ENCODE assay signal across 14 cellular contexts in the genomic region with DNA sequence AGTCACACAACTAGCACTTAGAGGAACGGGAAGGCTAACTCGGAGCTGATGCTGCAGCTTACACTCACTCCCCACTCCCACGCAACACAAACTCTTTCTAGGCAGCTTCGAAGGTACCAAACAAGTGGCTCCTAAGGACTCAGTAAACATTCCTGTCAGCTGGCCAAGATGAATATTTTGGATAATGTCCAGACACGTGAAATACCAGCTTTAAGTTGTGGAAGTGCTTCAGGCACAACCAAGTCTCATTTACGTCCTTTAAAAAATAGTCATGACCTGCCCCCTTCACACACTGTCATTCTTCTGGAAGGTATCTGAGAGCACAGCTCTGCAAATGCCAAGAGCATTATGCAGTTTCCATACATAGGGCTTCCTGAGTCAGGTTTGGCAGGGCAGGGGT.
DNase-seq lines count a peak whose midpoint lies in the region; ATAC-seq lines count a peak whose summit lies in the region.
"Had no signal": no experiment of that assay in that cellular context is flagged by ENCODE, and none has a peak within 500 bp of the region (broad histone marks: within the 10 kb centered on the region; RNA-seq: fewer than 3 reads in every experiment).

No MANE protein-coding gene starts in this region.

- H3K36me3 ChIP-seq in mesenchymal stem cell (ENCODE audit: control insufficient read depth in 1 of 2, insufficient read depth in 2 of 2, low read depth in 1 of 2, low read length in 2 of 2) = no peaks in the 10 kb centered on the region

- peak; percentile 61 for ATAC-seq in activated CD4-positive, alpha-beta T cell treated with anti-CD3 and anti-CD28 coated beads for 36 hours
- ATAC-seq in HG02571 (IDR thresholded peaks at IDR 0.05; ENCODE audit: unreplicated experiment) (no peak), GM21786 (IDR thresholded peaks at IDR 0.05; ENCODE audit: unreplicated experiment) (no peak), HG02870 (IDR thresholded peaks at IDR 0.05; ENCODE audit: unreplicated experiment) (no peak)

- no peak overlapping the region for H3K4me2 ChIP-seq in mesenchymal stem cell (ENCODE audit: low read length, poor library complexity, severe bottlenecking)
- H3K4me2 ChIP-seq: KMS-11 had no signal

- H3K4me1 Mint-ChIP-seq in activated CD4-positive, alpha-beta T cell treated with anti-CD3 and anti-CD28 coated beads for 36 hours = peaks cover 89% of the 10 kb centered on the region
- peaks cover 60% of the 10 kb centered on the region for H3K4me1 Mint-ChIP-seq in activated CD4-positive, alpha-beta memory T cell treated with anti-CD3 and anti-CD28 coated beads, Interleukin-2, amount 10 ng/mL, durations not matched to agents 7 days and 5 days

- peaks cover 10% of the 10 kb centered on the region for H3K9me3 Mint-ChIP-seq in activated CD4-positive, alpha-beta T cell treated with anti-CD3 and anti-CD28 coated beads for 36 hours (ENCODE audit: low read depth)
- peaks cover 15% of the 10 kb centered on the region for H3K9me3 Mint-ChIP-seq in activated CD4-positive, alpha-beta memory T cell treated with anti-CD3 and anti-CD28 coated beads, Interleukin-2, amount 10 ng/mL, durations not matched to agents 7 days and 5 days

- H4K8ac ChIP-seq in mesenchymal stem cell (ENCODE audit: low read length) = no peak overlapping the region

- no peak overlapping the region for H4K91ac ChIP-seq in mesenchymal stem cell (ENCODE audit: low read length)

- no peaks in the 10 kb centered on the region for H3K27me3 Mint-ChIP-seq in activated CD4-positive, alpha-beta T cell treated with anti-CD3 and anti-CD28 coated beads for 36 hours
- no peaks in the 10 kb centered on the region for H3K27me3 Mint-ChIP-seq in activated CD4-positive, alpha-beta memory T cell treated with anti-CD3 and anti-CD28 coated beads, Interleukin-2, amount 10 ng/mL, durations not matched to agents 7 days and 5 days

- no peak overlapping the region for H2AFZ ChIP-seq in mesenchymal stem cell (ENCODE audit: low read depth, low read length)

- no peak overlapping the region for H2AK5ac ChIP-seq in mesenchymal stem cell (ENCODE audit: low read length, severe bottlenecking)

- H3K27me3 ChIP-seq in mesenchymal stem cell (ENCODE audit: control insufficient read depth in 1 of 2, insufficient read depth in 1 of 2, low read length in 2 of 2) = no peaks in the 10 kb centered on the region

- H3K4me3 Mint-ChIP-seq in activated CD4-positive, alpha-beta T cell treated with anti-CD3 and anti-CD28 coated beads for 36 hours = peak overlapping the region; percentile 35
- H3K4me3 Mint-ChIP-seq in activated CD4-positive, alpha-beta memory T cell treated with anti-CD3 and anti-CD28 coated beads, Interleukin-2, amount 10 ng/mL, durations not matched to agents 7 days and 5 days = no peak overlapping the region

- no peak overlapping the region for H3K18ac ChIP-seq in mesenchymal stem cell (ENCODE audit: low read depth in 1 of 2, low read length in 2 of 2)

- CTCF ChIA-PET in activated CD4-positive, alpha-beta T cell treated with anti-CD3 and anti-CD28 coated beads for 36 hours (lab: Charles Lee) = interaction anchor here (0.7 to 2.4 kb wide), 8 partner anchors 9 to 472 kb away, joined by 3 to 7 read pairs (median 4); no protein-coding TSS in a partner anchor
- CTCF ChIA-PET in activated CD4-positive, alpha-beta memory T cell treated with anti-CD3 and anti-CD28 coated beads, Interleukin-2, amount 10 ng/mL, durations not matched to agents 7 days and 5 days (lab: Charles Lee) = interaction anchor here (1.1 kb wide), 1 partner anchor 19 kb away, joined by 4 read pairs; no protein-coding TSS in a partner anchor

- H3K9me3 ChIP-seq in mesenchymal stem cell (ENCODE audit: control insufficient read depth, low read length) = peaks cover 4% of the 10 kb centered on the region

- H2BK5ac ChIP-seq in mesenchymal stem cell (ENCODE audit: low read depth, low read length, poor library complexity, severe bottlenecking) = no peak overlapping the region

- DNase-seq in activated CD4-positive, alpha-beta T cell treated with anti-CD3 and anti-CD28 coated beads for 36 hours = peak; percentile 20
- no peak for DNase-seq in activated CD4-positive, alpha-beta T cell treated with anti-CD3 and anti-CD28 coated beads for 48 hours
- DNase-seq in DMS79 treated with DMSO at 0.1 percent for 48 hours (lab: John Stamatoyannopoulos, UW) = peak; percentile 23
- DNase-seq in activated CD4-positive, alpha-beta memory T cell treated with anti-CD3 and anti-CD28 coated beads, Interleukin-2, amount 10 ng/mL, durations not matched to agents 7 days and 5 days = no peak
- peak; percentile 23 for DNase-seq in mesenchymal stem cell
- DNase-seq: activated CD8-positive, alpha-beta memory T cell treated with anti-CD3 and anti-CD28 coated beads, Interleukin-2, amount 50 U/mL, for 48 hours; DMS 273 treated with DMSO at 0.1 percent for 48 hours; NCI-H187 treated with DMSO at 0.1 percent for 48 hours; NK-92 treated with Interleukin-12 subunit alpha and Interleukin-12 subunit beta, amount 100 ng/mL, for 24 hours; SHP77 treated with DMSO at 0.1 percent for 48 hours had no signal

- no peak overlapping the region for H3K27ac ChIP-seq in mesenchymal stem cell (ENCODE audit: low read length, poor library complexity, severe bottlenecking)
- H3K27ac ChIP-seq: KMS-11 had no signal

- no peak overlapping the region for H3K14ac ChIP-seq in mesenchymal stem cell (ENCODE audit: low read length in 2 of 2)

- H2BK12ac ChIP-seq in mesenchymal stem cell (ENCODE audit: low read length in 2 of 2) = no peak overlapping the region

- 9% methylated on average over 5 of the region's 6 CpGs for WGBS in mesenchymal stem cell

- H3K36me3 Mint-ChIP-seq in activated CD4-positive, alpha-beta T cell treated with anti-CD3 and anti-CD28 coated beads for 36 hours (ENCODE audit: low read depth) = peaks cover 32% of the 10 kb centered on the region
- H3K36me3 Mint-ChIP-seq in activated CD4-positive, alpha-beta memory T cell treated with anti-CD3 and anti-CD28 coated beads, Interleukin-2, amount 10 ng/mL, durations not matched to agents 7 days and 5 days (ENCODE audit: low read depth) = peaks cover 31% of the 10 kb centered on the region

- no peak overlapping the region for H3K4ac ChIP-seq in mesenchymal stem cell (ENCODE audit: low read depth in 1 of 2, low read length in 2 of 2)

- H3K4me3 ChIP-seq in mesenchymal stem cell (ENCODE audit: insufficient read depth in 1 of 2, low read depth in 1 of 2, low read length in 2 of 2) = no peak overlapping the region

- POLR2A ChIA-PET in activated CD4-positive, alpha-beta T cell treated with anti-CD3 and anti-CD28 coated beads for 36 hours (lab: Charles Lee) = interaction anchor here (0.6 to 1.0 kb wide), 2 partner anchors 11 to 489 kb away, joined by 3 read pairs; no protein-coding TSS in a partner anchor
- POLR2A ChIA-PET in activated CD4-positive, alpha-beta memory T cell treated with anti-CD3 and anti-CD28 coated beads, Interleukin-2, amount 10 ng/mL, durations not matched to agents 7 days and 5 days (lab: Charles Lee) = interaction anchor here (0.8 to 3.0 kb wide), 6 partner anchors 9 to 45 kb away, joined by 3 to 9 read pairs (median 8); no protein-coding TSS in a partner anchor

- H3K27ac Mint-ChIP-seq in activated CD4-positive, alpha-beta T cell treated with anti-CD3 and anti-CD28 coated beads for 36 hours = peak overlapping the region; percentile 86
- H3K27ac Mint-ChIP-seq in activated CD4-positive, alpha-beta memory T cell treated with anti-CD3 and anti-CD28 coated beads, Interleukin-2, amount 10 ng/mL, durations not matched to agents 7 days and 5 days = peak overlapping the region; percentile 74

- H3K4me1 ChIP-seq in mesenchymal stem cell (ENCODE audit: control insufficient read depth, insufficient read depth, low read depth, low read length) = no peaks in the 10 kb centered on the region

- intact Hi-C loops in activated CD4-positive, alpha-beta T cell treated with anti-CD3 and anti-CD28 coated beads for 36 hours (cut with DNase I, micrococcal nuclease) = no loop called here

- H2BK120ac ChIP-seq in mesenchymal stem cell (ENCODE audit: low read depth, low read length) = no peak overlapping the region

- H3K79me1 ChIP-seq in mesenchymal stem cell (replicated peaks; ENCODE audit: low read length, poor library complexity, severe bottlenecking) = no peaks in the 10 kb centered on the region

- no peak overlapping the region for H3K9ac ChIP-seq in mesenchymal stem cell (ENCODE audit: low read length)
- H3K9ac ChIP-seq: KMS-11 had no signal

- no peak overlapping the region for H3K23ac ChIP-seq in mesenchymal stem cell (ENCODE audit: low read length in 2 of 2)

- H2BK15ac ChIP-seq in mesenchymal stem cell (ENCODE audit: low read depth, poor library complexity, severe bottlenecking) = no peak overlapping the region

Comparison
In these comparisons a context has a peak if more than half of its experiments do, and no peak if none do; other contexts are left out.
1. DNase-seq: peak in activated CD4-positive, alpha-beta T cell treated with anti-CD3 and anti-CD28 coated beads for 36 hours (single experiment), DMS79 treated with DMSO at 0.1 percent for 48 hours (single experiment) and mesenchymal stem cell (single experiment); none in activated CD4-positive, alpha-beta T cell treated with anti-CD3 and anti-CD28 coated beads for 48 hours (single experiment) and activated CD4-positive, alpha-beta memory T cell treated with anti-CD3 and anti-CD28 coated beads, Interleukin-2, amount 10 ng/mL, durations not matched to agents 7 days and 5 days (single experiment).